In genomic region chr15:55241193-55241592, GRCh38 we compare ENCODE assay signal across 13 cellular contexts. TPM values are rescaled to one million over a fixed set of nuclear protein-coding genes. Genes with fewer than 3 reads are reported as not detected.
DNase-seq lines count a peak whose midpoint lies in the region; ATAC-seq and TF ChIP-seq lines count a peak whose summit lies in the region.
"Had no signal": no experiment of that assay in that cellular context is flagged by ENCODE, and none has a peak within 500 bp of the region (broad histone marks: within the 10 kb centered on the region; RNA-seq: fewer than 3 reads in every experiment).

No MANE protein-coding gene starts in this region.

- H3K27ac Mint-ChIP-seq in activated naive CD8-positive, alpha-beta T cell = peak overlapping the region; percentile 75
- H3K27ac Mint-ChIP-seq in activated naive CD8-positive, alpha-beta T cell treated with anti-CD3 and anti-CD28 coated beads for 36 hours = no peak overlapping the region
- H3K27ac Mint-ChIP-seq in activated CD4-positive, alpha-beta memory T cell treated with anti-CD3 and anti-CD28 coated beads, Interleukin-2, amount 10 ng/mL, durations not matched to agents 7 days and 5 days = peak overlapping the region; percentile 8
- H3K27ac Mint-ChIP-seq: B cell; CD4-positive, alpha-beta T cell had no signal

- peaks cover 17% of the 10 kb centered on the region for H3K36me3 Mint-ChIP-seq in activated naive CD8-positive, alpha-beta T cell
- H3K36me3 Mint-ChIP-seq in activated naive CD8-positive, alpha-beta T cell treated with anti-CD3 and anti-CD28 coated beads for 36 hours = peaks cover 43% of the 10 kb centered on the region
- peaks cover 47% of the 10 kb centered on the region for H3K36me3 Mint-ChIP-seq in activated CD4-positive, alpha-beta memory T cell treated with anti-CD3 and anti-CD28 coated beads, Interleukin-2, amount 10 ng/mL, durations not matched to agents 7 days and 5 days (ENCODE audit: low read depth)

- H3K4me3 Mint-ChIP-seq in activated naive CD8-positive, alpha-beta T cell = no peak overlapping the region
- H3K4me3 Mint-ChIP-seq in activated naive CD8-positive, alpha-beta T cell treated with anti-CD3 and anti-CD28 coated beads for 36 hours = no peak overlapping the region
- no peak overlapping the region for H3K4me3 Mint-ChIP-seq in activated CD4-positive, alpha-beta memory T cell treated with anti-CD3 and anti-CD28 coated beads, Interleukin-2, amount 10 ng/mL, durations not matched to agents 7 days and 5 days
- H3K4me3 Mint-ChIP-seq: B cell; CD4-positive, alpha-beta T cell had no signal

- no peak for TF ChIP-seq POLR2A in erythroblast (IDR thresholded peaks at IDR 0.05; ENCODE audit: low read length)

- POLR2A ChIA-PET in activated CD4-positive, alpha-beta memory T cell treated with anti-CD3 and anti-CD28 coated beads, Interleukin-2, amount 10 ng/mL, durations not matched to agents 7 days and 5 days (lab: Charles Lee) = no interaction called here

- ATAC-seq in HG03520 (IDR thresholded peaks at IDR 0.05; ENCODE audit: unreplicated experiment) = no peak
- ATAC-seq in HG02852 (IDR thresholded peaks at IDR 0.05; ENCODE audit: unreplicated experiment) = no peak

- DNase-seq in activated naive CD8-positive, alpha-beta T cell treated with anti-CD3 and anti-CD28 coated beads for 36 hours = no peak
- DNase-seq in activated CD4-positive, alpha-beta memory T cell treated with anti-CD3 and anti-CD28 coated beads, Interleukin-2, amount 10 ng/mL, durations not matched to agents 7 days and 5 days = no peak
- DNase-seq in erythroblast (lab: John Stamatoyannopoulos, UW) (peak; percentile 11 to 21), NOMO-1 treated with DMSO at 0.1 percent for 48 hours (lab: John Stamatoyannopoulos, UW; ENCODE audit: unreplicated experiment) (no peak)
- DNase-seq: Calu3; CD4-positive, alpha-beta T cell; NCI-H146; NCI-H2081; NCI-H524 had no signal

- CTCF ChIA-PET in activated CD4-positive, alpha-beta memory T cell treated with anti-CD3 and anti-CD28 coated beads, Interleukin-2, amount 10 ng/mL, durations not matched to agents 7 days and 5 days (lab: Charles Lee) = no interaction called here

- no peaks in the 10 kb centered on the region for H3K9me3 Mint-ChIP-seq in activated naive CD8-positive, alpha-beta T cell (ENCODE audit: low read depth)
- no peaks in the 10 kb centered on the region for H3K9me3 Mint-ChIP-seq in activated naive CD8-positive, alpha-beta T cell treated with anti-CD3 and anti-CD28 coated beads for 36 hours
- no peaks in the 10 kb centered on the region for H3K9me3 Mint-ChIP-seq in activated CD4-positive, alpha-beta memory T cell treated with anti-CD3 and anti-CD28 coated beads, Interleukin-2, amount 10 ng/mL, durations not matched to agents 7 days and 5 days
- H3K9me3 Mint-ChIP-seq: CD4-positive, alpha-beta T cell had no signal

- no peaks in the 10 kb centered on the region for H3K27me3 Mint-ChIP-seq in activated naive CD8-positive, alpha-beta T cell
- H3K27me3 Mint-ChIP-seq in activated naive CD8-positive, alpha-beta T cell treated with anti-CD3 and anti-CD28 coated beads for 36 hours = no peaks in the 10 kb centered on the region
- H3K27me3 Mint-ChIP-seq in activated CD4-positive, alpha-beta memory T cell treated with anti-CD3 and anti-CD28 coated beads, Interleukin-2, amount 10 ng/mL, durations not matched to agents 7 days and 5 days = no peaks in the 10 kb centered on the region
- H3K27me3 Mint-ChIP-seq: B cell; CD4-positive, alpha-beta T cell had no signal

- peaks cover 69% of the 10 kb centered on the region for H3K4me1 Mint-ChIP-seq in activated naive CD8-positive, alpha-beta T cell (ENCODE audit: low read depth)
- peaks cover 65% of the 10 kb centered on the region for H3K4me1 Mint-ChIP-seq in activated naive CD8-positive, alpha-beta T cell treated with anti-CD3 and anti-CD28 coated beads for 36 hours
- H3K4me1 Mint-ChIP-seq in activated CD4-positive, alpha-beta memory T cell treated with anti-CD3 and anti-CD28 coated beads, Interleukin-2, amount 10 ng/mL, durations not matched to agents 7 days and 5 days = peaks cover 81% of the 10 kb centered on the region

RNA-seq across cellular contexts. Expression of gene RSL24D1, which starts 44.5 kb away (rescaled TPM):
- 100 to 1,000 TPM; 179 to 181 TPM for total RNA-seq in activated naive CD8-positive, alpha-beta T cell treated with anti-CD3 and anti-CD28 coated beads for 36 hours
- total RNA-seq in activated CD4-positive, alpha-beta memory T cell treated with anti-CD3 and anti-CD28 coated beads, Interleukin-2, amount 10 ng/mL, durations not matched to agents 7 days and 5 days = 100 to 1,000 TPM; 107 to 111 TPM

RNA-seq across cellular contexts. Expression of gene RAB27A, which starts 48.4 kb away (rescaled TPM):
- total RNA-seq in activated naive CD8-positive, alpha-beta T cell treated with anti-CD3 and anti-CD28 coated beads for 36 hours = 10 to 100 TPM; 82.2 to 91.0 TPM
- 10 to 100 TPM; 99.0 to 99.9 TPM for total RNA-seq in activated CD4-positive, alpha-beta memory T cell treated with anti-CD3 and anti-CD28 coated beads, Interleukin-2, amount 10 ng/mL, durations not matched to agents 7 days and 5 days

Comparison
In these comparisons a context has a peak if more than half of its experiments do, and no peak if none do; other contexts are left out.
1. DNase-seq: peak in erythroblast (2 of 2); none in activated naive CD8-positive, alpha-beta T cell treated with anti-CD3 and anti-CD28 coated beads for 36 hours (single experiment), activated CD4-positive, alpha-beta memory T cell treated with anti-CD3 and anti-CD28 coated beads, Interleukin-2, amount 10 ng/mL, durations not matched to agents 7 days and 5 days (single experiment) and NOMO-1 treated with DMSO at 0.1 percent for 48 hours (single experiment).